ENCODE assay signal across 23 cellular contexts in the genomic region with DNA sequence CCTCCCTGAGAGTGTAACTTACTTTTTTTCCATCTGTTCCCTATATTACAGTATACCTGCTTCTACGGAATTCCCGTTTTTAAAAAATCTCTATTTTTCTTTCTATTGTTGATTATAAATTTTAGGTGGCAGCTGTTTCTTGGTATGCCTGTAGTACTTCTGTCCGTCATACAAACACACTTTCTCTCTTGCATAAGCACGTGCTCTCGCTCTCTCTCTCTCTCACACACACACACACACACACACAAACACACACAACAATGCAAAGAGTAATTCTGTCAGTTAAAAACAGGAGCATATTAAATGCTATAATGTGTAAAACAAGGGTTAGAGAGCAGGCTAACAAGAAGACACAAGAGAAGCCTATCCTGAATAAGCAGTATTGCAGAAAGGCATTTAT.
DNase-seq lines count a peak whose midpoint lies in the region; ATAC-seq and TF ChIP-seq lines count a peak whose summit lies in the region.
"Had no signal": no experiment of that assay in that cellular context is flagged by ENCODE, and none has a peak within 500 bp of the region (broad histone marks: within the 10 kb centered on the region; RNA-seq: fewer than 3 reads in every experiment).

No MANE protein-coding gene starts in this region.

- 86 to 89% methylated on average over 5 of the region's 5 CpGs for WGBS in GM23248 (ENCODE audit: low coverage in 1 of 2, low lambda C conversion rate in 2 of 2, missing lambda C conversion rate in 2 of 2), 2 experiments
- WGBS in suprapubic skin = 94% methylated on average over 5 of the region's 5 CpGs

- H3K9me3 ChIP-seq in GM23248 (ENCODE audit: low read depth) = no peaks in the 10 kb centered on the region
- H3K9me3 ChIP-seq in adipocyte (ENCODE audit: control insufficient read depth, low read length) = peaks cover 5% of the 10 kb centered on the region
- no peaks in the 10 kb centered on the region for H3K9me3 ChIP-seq in left lung
- H3K9me3 ChIP-seq in suprapubic skin = no peaks in the 10 kb centered on the region
- H3K9me3 ChIP-seq: left ventricle myocardium inferior, prostate gland had no signal

- H3K4me1 ChIP-seq in GM23248 (ENCODE audit: insufficient read depth) = peaks cover 69% of the 10 kb centered on the region
- H3K4me1 ChIP-seq in adipocyte (ENCODE audit: control insufficient read depth, insufficient read depth, low read length) = peaks cover 82% of the 10 kb centered on the region
- H3K4me1 ChIP-seq in left lung = peaks cover 21 to 51% of the 10 kb centered on the region in 2 donors
- peaks cover 73% of the 10 kb centered on the region for H3K4me1 ChIP-seq in suprapubic skin
- H3K4me1 ChIP-seq: neural progenitor cell had no signal

- H3K9ac ChIP-seq in GM23248 (no peak overlapping the region), adipocyte (ENCODE audit: low read length) (peak overlapping the region; percentile 76)
- H3K9ac ChIP-seq: neural progenitor cell had no signal

- intact Hi-C loops in left lung (cut with DNase I) = no loop called here

- no peak overlapping the region for H3K4me3 ChIP-seq in GM23248
- no peak overlapping the region for H3K4me3 ChIP-seq in adipocyte (ENCODE audit: low read length)
- no peak overlapping the region for H3K4me3 ChIP-seq in left lung
- H3K4me3 ChIP-seq in suprapubic skin = no peak overlapping the region
- H3K4me3 ChIP-seq: cardiac muscle cell, left ventricle myocardium inferior, neural progenitor cell, prostate gland, skin epidermis had no signal

- no peak for TF ChIP-seq POLR2A in suprapubic skin (IDR thresholded peaks at IDR 0.05)

- H3K79me2 ChIP-seq in GM23248 (ENCODE audit: insufficient read depth) = no peaks in the 10 kb centered on the region

- H3K9me2 ChIP-seq in GM23248 (ENCODE audit: insufficient read depth) = no peaks in the 10 kb centered on the region

- H3K27ac ChIP-seq in GM23248 (no peak overlapping the region), left lung (no peak overlapping the region), suprapubic skin (peak overlapping the region; percentile 20)
- H3K27ac ChIP-seq: cardiac muscle cell, left ventricle myocardium inferior, neural progenitor cell, prostate gland had no signal

- in situ Hi-C loops in GM23248 (cut with MboI) = no loop called here

- ATAC-seq in left lung (peak; percentile 8), GM19023 (IDR thresholded peaks at IDR 0.05; ENCODE audit: unreplicated experiment) (no peak)
- ATAC-seq: Right ventricle myocardium inferior; stimulated activated naive CD8-positive, alpha-beta T cell treated with anti-CD3 and anti-CD28 coated beads, Interleukin-15, Interleukin-2, amounts not matched to agents 100 U/mL and 50 U/mL, for 24 hours had no signal

- H3K27me3 ChIP-seq in GM23248 (replicated peaks; ENCODE audit: insufficient read depth) (no peaks in the 10 kb centered on the region), adipocyte (replicated peaks; ENCODE audit: control insufficient read depth, insufficient read depth, low read length) (no peaks in the 10 kb centered on the region), left lung (no peaks in the 10 kb centered on the region), suprapubic skin (no peaks in the 10 kb centered on the region)
- H3K27me3 ChIP-seq: cardiac muscle cell, neural progenitor cell had no signal

- no peaks in the 10 kb centered on the region for H4K20me1 ChIP-seq in GM23248 (ENCODE audit: insufficient read depth)

- no peak for DNase-seq in GM23248
- no peak for DNase-seq in adipocyte (ENCODE audit: low read depth)
- DNase-seq in left lung = no peak
- DNase-seq in suprapubic skin (ENCODE audit: low spot score in 2 of 2) = no peak
- no peak for DNase-seq in AML-193 (lab: John Stamatoyannopoulos, UW)
- no peak for DNase-seq in NOMO-1 treated with dmso at 0.1 percent for 144 hours (lab: John Stamatoyannopoulos, UW; ENCODE audit: unreplicated experiment)
- DNase-seq: activated CD4-positive, alpha-beta T cell treated with anti-CD3 and anti-CD28 coated beads, Interleukin-2, amount 50 U/mL, for 48 hours; activated CD4-positive, CD25-positive, alpha-beta regulatory T cell; amniotic stem cell; CD4-positive, CD25-positive, alpha-beta regulatory T cell; DMS153; erythroblast; immature natural killer cell; left ventricle myocardium inferior; NCI-H187 treated with DMSO at 0.1 percent for 48 hours; stimulated activated naive CD8-positive, alpha-beta T cell treated with anti-CD3 and anti-CD28 coated beads, Interleukin-15, Interleukin-2, amounts not matched to agents 100 U/mL and 50 U/mL, for 24 hours; SW 1271 had no signal

- H2AFZ ChIP-seq in GM23248 = no peak overlapping the region
- H2AFZ ChIP-seq: neural progenitor cell had no signal

- no peak for TF ChIP-seq EP300 in suprapubic skin (IDR thresholded peaks at IDR 0.05)

- peaks cover 58% of the 10 kb centered on the region for H3F3A ChIP-seq in GM23248 (ENCODE audit: insufficient read depth)

- H3K4me2 ChIP-seq in GM23248 (ENCODE audit: unreplicated experiment) = peak overlapping the region; percentile 13
- H3K4me2 ChIP-seq: neural progenitor cell had no signal

- no peak for TF ChIP-seq CTCF in left lung (IDR thresholded peaks at IDR 0.05)
- no peak for TF ChIP-seq CTCF in suprapubic skin (IDR thresholded peaks at IDR 0.05)

- H3K36me3 ChIP-seq in GM23248 (ENCODE audit: low read depth) (no peaks in the 10 kb centered on the region), adipocyte (ENCODE audit: control insufficient read depth, insufficient read depth, low read length, severe bottlenecking) (no peaks in the 10 kb centered on the region), left lung (peaks cover 0 to 3% of the 10 kb centered on the region in 2 donors), suprapubic skin (no peaks in the 10 kb centered on the region)
- H3K36me3 ChIP-seq: cardiac muscle cell, left ventricle myocardium inferior, neural progenitor cell, prostate gland had no signal
